Comparison of ENCODE assay signal across 8 cellular contexts in the genomic region with DNA sequence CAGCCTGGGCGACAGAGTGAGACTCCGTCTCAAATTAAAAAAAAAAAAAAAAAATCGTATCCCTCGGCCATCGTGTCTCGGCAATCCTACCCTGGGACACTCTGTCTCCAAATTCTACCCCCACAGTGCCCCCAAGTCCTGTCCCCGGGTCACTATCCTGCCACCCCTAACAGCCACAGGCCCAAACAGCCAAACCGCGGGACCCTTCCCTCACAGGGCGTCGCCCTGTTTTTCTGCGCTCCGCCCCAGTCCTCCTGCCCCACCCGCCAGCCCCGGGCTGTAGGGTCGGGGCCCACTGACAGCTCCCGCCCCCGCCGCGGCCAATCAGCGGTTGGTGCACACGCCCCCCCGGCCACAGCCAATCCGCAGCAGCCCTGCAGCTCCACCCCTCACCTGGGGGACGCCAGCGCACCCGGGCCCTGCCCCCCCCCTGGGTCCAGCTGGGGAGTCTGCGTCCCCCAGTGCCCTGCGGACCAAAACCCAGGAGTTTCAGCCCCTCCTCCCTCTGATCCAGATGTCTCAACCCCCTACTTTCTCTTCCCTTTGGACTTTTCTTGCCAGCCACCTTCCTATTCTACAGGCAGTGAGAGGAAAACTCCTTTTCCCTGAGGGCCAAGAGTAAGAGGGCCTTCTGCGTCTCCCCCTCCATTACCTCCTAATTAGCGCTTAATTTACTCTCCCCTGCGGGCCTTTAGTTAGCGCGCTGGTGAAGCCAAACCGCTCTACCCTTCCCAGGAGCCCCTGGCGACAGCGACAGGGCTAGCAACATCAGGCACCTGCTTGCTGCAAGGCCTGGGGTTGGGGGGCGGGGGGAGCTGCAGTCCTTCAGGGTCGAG. TPM values are rescaled to one million over a fixed set of nuclear protein-coding genes. Genes with fewer than 3 reads are reported as not detected.
DNase-seq lines count a peak whose midpoint lies in the region; ATAC-seq and TF ChIP-seq lines count a peak whose summit lies in the region.

No MANE protein-coding gene starts in this region.

- peaks cover 10% of the 10 kb centered on the region for H3K36me3 Mint-ChIP-seq in stimulated activated memory B cell treated with anti-CD40 and anti-IgM and Interleukin-4, amounts not matched to agents 10 μg/mL and 1 μg/mL and 100 μg/mL, for 72 hours

- H3K27me3 Mint-ChIP-seq in stimulated activated memory B cell treated with anti-CD40 and anti-IgM and Interleukin-4, amounts not matched to agents 10 μg/mL and 1 μg/mL and 100 μg/mL, for 72 hours, result no peaks in the 10 kb centered on the region

- H3K9me3 Mint-ChIP-seq in stimulated activated memory B cell treated with anti-CD40 and anti-IgM and Interleukin-4, amounts not matched to agents 10 μg/mL and 1 μg/mL and 100 μg/mL, for 72 hours, result no peaks in the 10 kb centered on the region

- peak overlapping the region; percentile 82 for H3K4me3 ChIP-seq in GM06990 (replicated peaks; ENCODE audit: low read depth, low read length)
- H3K4me3 ChIP-seq in mucosa of descending colon, result no peak overlapping the region

- peak overlapping the region; percentile 86 for H3K4me3 Mint-ChIP-seq in stimulated activated memory B cell treated with anti-CD40 and anti-IgM and Interleukin-4, amounts not matched to agents 10 μg/mL and 1 μg/mL and 100 μg/mL, for 72 hours

- peaks cover 65% of the 10 kb centered on the region for H3K4me1 Mint-ChIP-seq in stimulated activated memory B cell treated with anti-CD40 and anti-IgM and Interleukin-4, amounts not matched to agents 10 μg/mL and 1 μg/mL and 100 μg/mL, for 72 hours

- H3K9me3 ChIP-seq in mucosa of descending colon, result no peaks in the 10 kb centered on the region

- DNase-seq in GM06990 (ENCODE audit: extremely low read depth, insufficient read length), result peak; percentile 89
- peak; percentile 95 for DNase-seq in NCI-H774 (lab: John Stamatoyannopoulos, UW)
- DNase-seq in activated T-cell treated with anti-CD3 and anti-CD28 coated beads, Interleukin-2, amount 50 U/mL, for 1 hour, result peak; percentile 68
- DNase-seq in erythroblast (lab: John Stamatoyannopoulos, UW), result peak; percentile 84 to 88
- DNase-seq in mucosa of descending colon, result peak; percentile 89 to 93 (median 92)

- peaks cover 30% of the 10 kb centered on the region for H3K4me1 ChIP-seq in mucosa of descending colon (ENCODE audit: low read depth)

- peak; percentile 42 for ATAC-seq in HG03095 (IDR thresholded peaks at IDR 0.05; ENCODE audit: unreplicated experiment)
- peak; percentile 81 for ATAC-seq in mucosa of descending colon
- ATAC-seq in stimulated activated memory B cell treated with anti-CD40 and anti-IgM and Interleukin-4, amounts not matched to agents 10 μg/mL and 1 μg/mL and 100 μg/mL, for 72 hours, result peak; percentile 86
- ATAC-seq in HG02981 (IDR thresholded peaks at IDR 0.05; ENCODE audit: unreplicated experiment), result no peak

- peak; percentile 36 for TF ChIP-seq POLR2A in erythroblast (IDR thresholded peaks at IDR 0.05; ENCODE audit: low read length)

- H3K27me3 ChIP-seq in GM06990 (replicated peaks; ENCODE audit: control insufficient read depth, insufficient read depth, low read length), result no peaks in the 10 kb centered on the region

- H3K36me3 ChIP-seq in GM06990 (ENCODE audit: control insufficient read depth, insufficient read depth, low read length) (peaks cover 3% of the 10 kb centered on the region; the same call in 1 of the 2 replicates), mucosa of descending colon (ENCODE audit: low read depth) (no peaks in the 10 kb centered on the region)

- H3K27ac Mint-ChIP-seq in stimulated activated memory B cell treated with anti-CD40 and anti-IgM and Interleukin-4, amounts not matched to agents 10 μg/mL and 1 μg/mL and 100 μg/mL, for 72 hours, result peak overlapping the region; percentile 95

- TF ChIP-seq CTCF in GM06990 (IDR thresholded peaks at IDR 0.05; ENCODE audit: insufficient read depth, low read length, poor library complexity, severe bottlenecking) (no peak), mucosa of descending colon (IDR thresholded peaks at IDR 0.05) (no peak)

- intact Hi-C loops in mucosa of descending colon (cut with DNase I, micrococcal nuclease), result no loop called here

RNA-seq across cellular contexts. Expression of a gene that starts 1.5 kb away (rescaled TPM):
- 10 to 100 TPM; 46.6 to 82.6 (median 57.4) TPM for total RNA-seq in mucosa of descending colon

RNA-seq across cellular contexts. Expression of a gene that starts 24.0 kb away (rescaled TPM):
- total RNA-seq in mucosa of descending colon, result 10 to 100 TPM in 1 of 3 donors, 1 to 10 TPM in 2; 2.4 to 10.1 (median 2.4) TPM

RNA-seq across cellular contexts. Expression of a gene that starts 56.1 kb away (rescaled TPM):
- 10 to 100 TPM in 2 of 3 donors, 1 to 10 TPM in 1; 4.6 to 30.2 (median 21.5) TPM for total RNA-seq in mucosa of descending colon

RNA-seq across cellular contexts. Expression of a gene that starts 57.0 kb away (rescaled TPM):
- total RNA-seq in mucosa of descending colon, result not detected

RNA-seq across cellular contexts. Expression of a gene that starts 59.9 kb away (rescaled TPM):
- total RNA-seq in mucosa of descending colon, result 1 to 10 TPM in 1 of 3 donors, under 1 TPM in 2; 0.17 to 1.5 (median 0.72) TPM
